2 cellular contexts compared by ENCODE assay signal in genomic region chr5:140718266-140718592, GRCh38.
TF ChIP-seq lines count a peak whose summit lies in the region.

No MANE protein-coding gene starts in this region.

TF ChIP-seq in SK-N-SH, 30 proteins besides CTCF, POLR2A, EP300 and RAD21 (continued from another document):
- TF ChIP-seq USF2 (IDR thresholded peaks at IDR 0.05; ENCODE audit: borderline replicate concordance, low read depth, low read length) (no peak), JUND (IDR thresholded peaks at IDR 0.05) (no peak)

TF ChIP-seq in SK-N-SH treated with all-trans-retinoic acid at 6 μM for 48 hours, 23 proteins besides CTCF, POLR2A, EP300 and RAD21 (continued from another document):
- TF ChIP-seq CSRNP3 (CRISPR knock-in tag; IDR thresholded peaks at IDR 0.05): no peak
- no peak for TF ChIP-seq ZFP3 (CRISPR knock-in tag; IDR thresholded peaks at IDR 0.05)
- TF ChIP-seq CREB5 (CRISPR knock-in tag; IDR thresholded peaks at IDR 0.05; ENCODE audit: low read depth): no peak
- no peak for TF ChIP-seq TSHZ2 (CRISPR knock-in tag; IDR thresholded peaks at IDR 0.05)
- no peak for TF ChIP-seq CSDC2 (CRISPR knock-in tag; IDR thresholded peaks at IDR 0.05)
- TF ChIP-seq ZNF8 (CRISPR knock-in tag; IDR thresholded peaks at IDR 0.05): no peak
- no peak for TF ChIP-seq PPARA (CRISPR knock-in tag; IDR thresholded peaks at IDR 0.05; ENCODE audit: borderline replicate concordance)
- no peak for TF ChIP-seq POU6F1 (CRISPR knock-in tag; IDR thresholded peaks at IDR 0.05; ENCODE audit: borderline replicate concordance, low read depth)
- TF ChIP-seq ESRRG (CRISPR knock-in tag; IDR thresholded peaks at IDR 0.05): no peak
- no peak for TF ChIP-seq ZNF565 (CRISPR knock-in tag; conservative IDR thresholded peaks at IDR 0.05; ENCODE audit: low read depth)
- TF ChIP-seq OSR1 (CRISPR knock-in tag; IDR thresholded peaks at IDR 0.05): no peak
